13 cellular contexts compared by ENCODE assay signal in genomic region chr4:188767496-188767895, GRCh38.
DNase-seq lines count a peak whose midpoint lies in the region; ATAC-seq and TF ChIP-seq lines count a peak whose summit lies in the region.
"Had no signal": no experiment of that assay in that cellular context is flagged by ENCODE, and none has a peak within 500 bp of the region (broad histone marks: within the 10 kb centered on the region; RNA-seq: fewer than 3 reads in every experiment).

No MANE protein-coding gene starts in this region.

- H3K9me3 ChIP-seq in HCT116 (ENCODE audit: control insufficient read depth in 1 of 2, insufficient read depth in 1 of 2, low read depth in 1 of 2, low read length in 2 of 2), result no peaks in the 10 kb centered on the region
- H3K9me3 ChIP-seq: BE2C had no signal

- no peaks in the 10 kb centered on the region for H3K27me3 ChIP-seq in ACC112 (ENCODE audit: insufficient read depth, low read length)
- no peaks in the 10 kb centered on the region for H3K27me3 ChIP-seq in HCT116 (ENCODE audit: insufficient read depth, low read length)
- H3K27me3 ChIP-seq: BE2C had no signal

- DNase-seq in HCT116 (ENCODE audit: low read depth, low spot score) (no peak), RKO (ENCODE audit: low spot score) (peak; percentile 46), myocyte (ENCODE audit: low read depth) (peak; percentile 8), GOT3 (lab: John Stamatoyannopoulos, UW) (no peak), occipital lobe (lab: John Stamatoyannopoulos, UW) (no peak)
- DNase-seq in stimulated activated CD8-positive, alpha-beta memory T cell treated with anti-CD3 and anti-CD28 coated beads, Interleukin-4, amount 100 ng/mL, for 48 hours, result no peak
- DNase-seq: BE2C; CD4-positive, alpha-beta memory T cell; DMS79; EL; GF-D8 had no signal

- intact Hi-C loops in HCT116 (cut with micrococcal nuclease), result no loop called here

- H3K4me3 ChIP-seq in ACC112 (ENCODE audit: low read depth, low read length) (no peak overlapping the region), HCT116 (replicated peaks in 1 of 2; ENCODE audit: low read depth in 1 of 2, low read length in 2 of 2) (no peak overlapping the region)

- BruUV-seq in HCT116 (replicated peaks; lab: Mats Ljungman, UMichigan), result no TSS peak

- no peaks in the 10 kb centered on the region for H3K9me2 ChIP-seq in HCT116 (ENCODE audit: insufficient read depth)

- H2AFZ ChIP-seq in ACC112 (ENCODE audit: low read length, unreplicated experiment) (peak overlapping the region; percentile 50), HCT116 (ENCODE audit: low read depth, low read length, poor library complexity, severe bottlenecking) (peak overlapping the region; percentile 45)

- CTCF ChIA-PET in HCT116 (lab: Charles Lee), result interaction anchor here (0.9 to 1.5 kb wide), 2 partner anchors 14 kb away, joined by 4 to 6 read pairs; no protein-coding TSS in a partner anchor

- TF ChIP-seq CTCF in HCT116 (IDR thresholded peaks at IDR 0.05 in 2 of 3, conservative IDR thresholded peaks at IDR 0.05 in 1 of 3; ENCODE audit: borderline replicate concordance in 1 of 3, insufficient read depth in 1 of 3, low read depth in 2 of 3, low read length in 2 of 3), result no peak

- no peaks in the 10 kb centered on the region for H3K36me3 ChIP-seq in ACC112 (ENCODE audit: insufficient read depth, low read length)
- no peaks in the 10 kb centered on the region for H3K36me3 ChIP-seq in HCT116 (ENCODE audit: control insufficient read depth in 1 of 2, insufficient read depth in 2 of 2, low read length in 2 of 2)
- H3K36me3 ChIP-seq: BE2C had no signal

- RAD21 ChIA-PET in HCT116 (lab: Charles Lee; ENCODE audit: low non-redundant PET in 1 of 2, low total read pairs in 2 of 2, uncharacterized antibody in 2 of 2, unreplicated experiment in 2 of 2), result no interaction called here

- TF ChIP-seq RAD21 in HCT116 (IDR thresholded peaks at IDR 0.05; ENCODE audit: low read depth), result no peak

- no peaks in the 10 kb centered on the region for H3K79me2 ChIP-seq in ACC112 (ENCODE audit: control insufficient read depth, insufficient read depth, low read length, unreplicated experiment)
- no peaks in the 10 kb centered on the region for H3K79me2 ChIP-seq in HCT116 (ENCODE audit: insufficient read depth, low read length)

- H3K4me1 ChIP-seq in ACC112 (ENCODE audit: control insufficient read depth, insufficient read depth, low read length, unreplicated experiment) (no peaks in the 10 kb centered on the region), HCT116 (ENCODE audit: control insufficient read depth in 1 of 2, insufficient read depth in 2 of 2, low read length in 2 of 2) (no peaks in the 10 kb centered on the region)
- H3K4me1 ChIP-seq: BE2C had no signal

- no peak for TF ChIP-seq POLR2A in HCT116 (IDR thresholded peaks at IDR 0.05; ENCODE audit: borderline replicate concordance, extremely low read depth, insufficient read depth, insufficient read length)

- ATAC-seq in HCT116, result no peak

- H3K27ac ChIP-seq in ACC112 (ENCODE audit: low read depth, low read length) (no peak overlapping the region), HCT116 (ENCODE audit: low read depth, low read length) (no peak overlapping the region)
- H3K27ac ChIP-seq: C4-2B had no signal

- POLR2A ChIA-PET in HCT116 (lab: Charles Lee), result no interaction called here

- H4K20me1 ChIP-seq in HCT116 (ENCODE audit: insufficient read depth), result no peaks in the 10 kb centered on the region

- H3K9ac ChIP-seq in HCT116 (ENCODE audit: low read length), result no peak overlapping the region

- no peak overlapping the region for H3K4me2 ChIP-seq in HCT116 (ENCODE audit: low read length)

TF ChIP-seq in HCT116, 20 proteins besides CTCF, POLR2A, EP300 and RAD21:
- TF ChIP-seq EGR1 (IDR thresholded peaks at IDR 0.05; ENCODE audit: low read depth), result no peak
- TF ChIP-seq EZH2 (IDR thresholded peaks at IDR 0.05), result no peak
- no peak for TF ChIP-seq ZBTB33 (IDR thresholded peaks at IDR 0.05; ENCODE audit: extremely low read depth, insufficient replicate concordance, low read length)
- TF ChIP-seq SP1 (IDR thresholded peaks at IDR 0.05; ENCODE audit: low read depth), result no peak
- no peak for TF ChIP-seq YY1 (IDR thresholded peaks at IDR 0.05; ENCODE audit: extremely low read depth, insufficient replicate concordance, low read depth, low read length)
- TF ChIP-seq SIN3A (IDR thresholded peaks at IDR 0.05; ENCODE audit: low read depth), result no peak
- TF ChIP-seq ZNF274 (IDR thresholded peaks at IDR 0.05; ENCODE audit: low read depth, low read length), result no peak
- TF ChIP-seq REST (IDR thresholded peaks at IDR 0.05; ENCODE audit: low read depth), result no peak
- no peak for TF ChIP-seq MAX (IDR thresholded peaks at IDR 0.05)
- no peak for TF ChIP-seq JUND (IDR thresholded peaks at IDR 0.05)
- no peak for TF ChIP-seq ATF3 (IDR thresholded peaks at IDR 0.05)
- no peak for TF ChIP-seq ELF1 (IDR thresholded peaks at IDR 0.05; ENCODE audit: borderline replicate concordance, low read depth)
- no peak for TF ChIP-seq FOSL1 (IDR thresholded peaks at IDR 0.05; ENCODE audit: low read depth)
- TF ChIP-seq SRF (IDR thresholded peaks at IDR 0.05; ENCODE audit: low read depth), result no peak
- TF ChIP-seq ZFX (IDR thresholded peaks at IDR 0.05), result no peak
- TF ChIP-seq TCF7L2 (IDR thresholded peaks at IDR 0.05; ENCODE audit: borderline replicate concordance, extremely low read depth, insufficient read depth, insufficient read length), result no peak
- TF ChIP-seq CBX3 (IDR thresholded peaks at IDR 0.05; ENCODE audit: low read depth), result no peak
- TF ChIP-seq EZH2phosphoT487 (IDR thresholded peaks at IDR 0.05; ENCODE audit: borderline replicate concordance), result no peak
- TF ChIP-seq POLR2AphosphoS5 (IDR thresholded peaks at IDR 0.05; ENCODE audit: low read depth, low read length), result no peak
- no peak for TF ChIP-seq CEBPB (IDR thresholded peaks at IDR 0.05; ENCODE audit: low read depth)

Comparison
In these comparisons a context has a peak if more than half of its experiments do, and no peak if none do; other contexts are left out.
1. DNase-seq: peak in RKO (single experiment) and myocyte (single experiment); none in HCT116 (single experiment), GOT3 (single experiment), stimulated activated CD8-positive, alpha-beta memory T cell treated with anti-CD3 and anti-CD28 coated beads, Interleukin-4, amount 100 ng/mL, for 48 hours (single experiment) and occipital lobe (single experiment).